In the genomic region with DNA sequence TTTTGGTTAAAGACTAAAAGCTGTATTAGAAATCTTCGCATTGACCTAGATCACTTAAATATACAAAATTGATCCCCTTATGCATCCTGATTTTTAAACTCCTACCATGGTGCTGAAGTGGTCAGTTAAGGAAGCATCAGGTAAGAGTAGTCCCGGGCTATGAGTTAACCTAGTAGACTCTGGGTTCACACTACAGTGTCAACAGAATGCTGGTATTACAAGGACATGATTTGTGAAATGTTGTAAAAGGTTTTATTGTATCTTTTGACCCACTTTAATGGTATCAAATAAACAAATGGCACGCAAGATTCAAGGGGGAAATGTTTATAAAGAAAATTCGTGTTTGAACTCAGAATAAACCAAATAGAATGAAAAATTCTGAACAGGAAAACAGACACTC, we compare ENCODE assay signal across 18 cellular contexts. TPM values are rescaled to one million over a fixed set of nuclear protein-coding genes. Genes with fewer than 3 reads are reported as not detected.
DNase-seq lines count a peak whose midpoint lies in the region; FAIRE-seq and TF ChIP-seq lines count a peak whose summit lies in the region.
"Had no signal": no experiment of that assay in that cellular context is flagged by ENCODE, and none has a peak within 500 bp of the region (broad histone marks: within the 10 kb centered on the region; RNA-seq: fewer than 3 reads in every experiment).

No MANE protein-coding gene starts in this region.

- peaks cover 15% of the 10 kb centered on the region for H3K4me1 Mint-ChIP-seq in T-helper 1 cell treated with Interleukin-12 subunit alpha and Interleukin-12 subunit beta and Interleukin-4 antibody, amounts not matched to agents 30 μg/mL and 1 μg/mL, for 36 hours (ENCODE audit: low read depth)
- H3K4me1 Mint-ChIP-seq in osteocyte (ENCODE audit: unreplicated experiment) = peaks cover 51% of the 10 kb centered on the region

- H3K27ac ChIP-seq in SJSA1 (peak overlapping the region; percentile 89), endothelial cell of umbilical vein (ENCODE audit: insufficient read depth, low read depth, low read length) (peak overlapping the region; percentile 76)
- H3K27ac ChIP-seq: 22Rv1, parathyroid adenoma had no signal

- TF ChIP-seq POLR2A in endothelial cell of umbilical vein (IDR thresholded peaks at IDR 0.05; ENCODE audit: low read depth, low read length) = no peak

- DNase-seq in T-helper 1 cell (no peak), SJSA1 (ENCODE audit: low read depth in 1 of 2, low spot score in 2 of 2) (no peak), endothelial cell of umbilical vein (ENCODE audit: low read depth, low spot score) (no peak), osteocyte (ENCODE audit: extremely low spot score, unreplicated experiment) (no peak), KBM-7 (no peak), NCI-H1417 (lab: John Stamatoyannopoulos, UW) (no peak), MG63 (no peak)
- DNase-seq: activated CD8-positive, alpha-beta memory T cell treated with anti-CD3 and anti-CD28 coated beads, Interleukin-2, amount 50 U/mL, for 48 hours; DND-41; effector CD4-positive, alpha-beta T cell; hippocampal formation had no signal

- H3K4me3 ChIP-seq in SJSA1 (no peak overlapping the region), endothelial cell of umbilical vein (replicated peaks in 1 of 3; ENCODE audit: insufficient read depth in 1 of 3, low read depth in 1 of 3, low read length in 3 of 3) (no peak overlapping the region), MG63 (no peak overlapping the region)
- H3K4me3 ChIP-seq: tibial nerve had no signal

- peaks cover 4% of the 10 kb centered on the region for H3K36me3 Mint-ChIP-seq in T-helper 1 cell treated with Interleukin-12 subunit alpha and Interleukin-12 subunit beta and Interleukin-4 antibody, amounts not matched to agents 30 μg/mL and 1 μg/mL, for 36 hours (ENCODE audit: low read depth)
- no peaks in the 10 kb centered on the region for H3K36me3 Mint-ChIP-seq in osteocyte (ENCODE audit: unreplicated experiment)
- H3K36me3 Mint-ChIP-seq: activated naive CD4-positive, alpha-beta T cell treated with anti-CD3 and anti-CD28 coated beads, Interleukin-2, amount 50 U/mL, for 24 hours; WTC11 had no signal

- intact Hi-C loops in endothelial cell of umbilical vein (cut with micrococcal nuclease) = loop anchor here (1.0 to 10.0 kb wide), 3 partner anchors 101 to 1257 kb away; no protein-coding TSS in a partner anchor

- POLR2A ChIA-PET in endothelial cell of umbilical vein (lab: Charles Lee) = no interaction called here

- peak; percentile 31 for FAIRE-seq in endothelial cell of umbilical vein (lab: Jason Lieb, UNC)

- no peaks in the 10 kb centered on the region for H3K36me3 ChIP-seq in SJSA1
- no peaks in the 10 kb centered on the region for H3K36me3 ChIP-seq in endothelial cell of umbilical vein (ENCODE audit: control insufficient read depth in 2 of 2, extremely low read depth in 1 of 2, insufficient read depth in 2 of 2, low read length in 2 of 2)
- H3K36me3 ChIP-seq in MG63 = no peaks in the 10 kb centered on the region; the same call in 1 of the 2 replicates
- H3K36me3 ChIP-seq: tibial nerve had no signal

- H4K20me1 ChIP-seq in endothelial cell of umbilical vein (replicated peaks; ENCODE audit: control insufficient read depth, extremely low read depth, insufficient read depth, low read length) = no peaks in the 10 kb centered on the region

- H3K9me1 ChIP-seq in endothelial cell of umbilical vein (replicated peaks; ENCODE audit: control insufficient read depth, extremely low read depth, insufficient read depth, low read length) = no peaks in the 10 kb centered on the region

- TSS peak; percentile 94 for BruUV-seq in endothelial cell of umbilical vein (replicated peaks; lab: Mats Ljungman, UMichigan)

- H3K4me2 ChIP-seq in endothelial cell of umbilical vein (ENCODE audit: insufficient read depth, low read length) = peak overlapping the region; percentile 83

- dilution Hi-C loops in endothelial cell of umbilical vein (cut with MboI; ENCODE audit: extremely low pct_ligation_motif_present, low sequenced_read_pairs) = no loop called here

- H3K9me3 Mint-ChIP-seq in T-helper 1 cell treated with Interleukin-12 subunit alpha and Interleukin-12 subunit beta and Interleukin-4 antibody, amounts not matched to agents 30 μg/mL and 1 μg/mL, for 36 hours = no peaks in the 10 kb centered on the region
- no peaks in the 10 kb centered on the region for H3K9me3 Mint-ChIP-seq in osteocyte (ENCODE audit: unreplicated experiment)
- H3K9me3 Mint-ChIP-seq: activated naive CD4-positive, alpha-beta T cell treated with anti-CD3 and anti-CD28 coated beads, Interleukin-2, amount 50 U/mL, for 24 hours; CD14-positive monocyte; WTC11 had no signal

- no peaks in the 10 kb centered on the region for H3K79me2 ChIP-seq in endothelial cell of umbilical vein (ENCODE audit: control insufficient read depth, insufficient read depth, low read length)
- H3K79me2 ChIP-seq: parathyroid adenoma had no signal

- peak overlapping the region; percentile 19 for H3K4me3 Mint-ChIP-seq in T-helper 1 cell treated with Interleukin-12 subunit alpha and Interleukin-12 subunit beta and Interleukin-4 antibody, amounts not matched to agents 30 μg/mL and 1 μg/mL, for 36 hours
- H3K4me3 Mint-ChIP-seq in osteocyte (ENCODE audit: unreplicated experiment) = no peak overlapping the region
- H3K4me3 Mint-ChIP-seq: activated naive CD4-positive, alpha-beta T cell treated with anti-CD3 and anti-CD28 coated beads, Interleukin-2, amount 50 U/mL, for 24 hours; CD14-positive monocyte; WTC11 had no signal

- no peak overlapping the region for H2AFZ ChIP-seq in endothelial cell of umbilical vein (ENCODE audit: low read depth, low read length)
- H2AFZ ChIP-seq: parathyroid adenoma had no signal

- TF ChIP-seq CTCF in endothelial cell of umbilical vein (IDR thresholded peaks at IDR 0.05; ENCODE audit: extremely low read depth in 1 of 2, insufficient read depth in 1 of 2, low read depth in 1 of 2, low read length in 2 of 2) (no peak), osteocyte (IDR thresholded peaks at IDR 0.05) (no peak)

- no peak overlapping the region for H3K27ac Mint-ChIP-seq in T-helper 1 cell treated with Interleukin-12 subunit alpha and Interleukin-12 subunit beta and Interleukin-4 antibody, amounts not matched to agents 30 μg/mL and 1 μg/mL, for 36 hours
- H3K27ac Mint-ChIP-seq in osteocyte (ENCODE audit: unreplicated experiment) = peak overlapping the region; percentile 88
- H3K27ac Mint-ChIP-seq: activated naive CD4-positive, alpha-beta T cell treated with anti-CD3 and anti-CD28 coated beads, Interleukin-2, amount 50 U/mL, for 24 hours; CD14-positive monocyte; WTC11 had no signal

- H3K9ac ChIP-seq in endothelial cell of umbilical vein (replicated peaks; ENCODE audit: extremely low read depth, insufficient read depth, low read length) = peak overlapping the region; percentile 56
- H3K9ac ChIP-seq: parathyroid adenoma had no signal

- in situ Hi-C loops in KBM-7 (cut with MboI; ENCODE audit: low pct_unique_long_range_greater_than_20kb, low sequenced_read_pairs) = no loop called here

- H3K27me3 ChIP-seq in SJSA1 (replicated peaks) (no peaks in the 10 kb centered on the region), endothelial cell of umbilical vein (ENCODE audit: control insufficient read depth in 2 of 2, insufficient read depth in 2 of 2, low read length in 2 of 2) (no peaks in the 10 kb centered on the region), MG63 (no peaks in the 10 kb centered on the region)
- H3K27me3 ChIP-seq: tibial nerve had no signal

- no peaks in the 10 kb centered on the region for H3K27me3 Mint-ChIP-seq in T-helper 1 cell treated with Interleukin-12 subunit alpha and Interleukin-12 subunit beta and Interleukin-4 antibody, amounts not matched to agents 30 μg/mL and 1 μg/mL, for 36 hours (ENCODE audit: low read depth)
- no peaks in the 10 kb centered on the region for H3K27me3 Mint-ChIP-seq in osteocyte (ENCODE audit: unreplicated experiment)
- H3K27me3 Mint-ChIP-seq: activated naive CD4-positive, alpha-beta T cell treated with anti-CD3 and anti-CD28 coated beads, Interleukin-2, amount 50 U/mL, for 24 hours had no signal

- CTCF ChIA-PET in endothelial cell of umbilical vein (lab: Charles Lee) = interaction anchor here (0.8 to 2.5 kb wide), 12 partner anchors 9 to 335 kb away, joined by 3 to 21 read pairs (median 4); no protein-coding TSS in a partner anchor

- H3K9me3 ChIP-seq in SJSA1 (replicated peaks) (no peaks in the 10 kb centered on the region), endothelial cell of umbilical vein (replicated peaks; ENCODE audit: control insufficient read depth, insufficient read depth, low read length) (no peaks in the 10 kb centered on the region), MG63 (no peaks in the 10 kb centered on the region)
- H3K9me3 ChIP-seq: tibial nerve had no signal

- H3K4me1 ChIP-seq in SJSA1 (replicated peaks) (peaks cover 50% of the 10 kb centered on the region), endothelial cell of umbilical vein (ENCODE audit: control insufficient read depth, extremely low read depth, insufficient read depth, low read length) (peaks cover 21% of the 10 kb centered on the region)
- H3K4me1 ChIP-seq: parathyroid adenoma had no signal

TF ChIP-seq in endothelial cell of umbilical vein, 7 proteins besides CTCF, POLR2A, EP300 and RAD21 (continues in another document):
- TF ChIP-seq JUN (IDR thresholded peaks at IDR 0.05; ENCODE audit: borderline replicate concordance, insufficient read depth, insufficient read length, low read depth) (no peak), FOS (IDR thresholded peaks at IDR 0.05; ENCODE audit: borderline replicate concordance, insufficient read depth, low read length) (no peak), EZH2 (IDR thresholded peaks at IDR 0.05; ENCODE audit: borderline replicate concordance, low read depth, low read length, severe bottlenecking) (no peak), GATA2 (IDR thresholded peaks at IDR 0.05; ENCODE audit: insufficient read depth, insufficient read length, low read depth, low read length) (no peak), POLR2AphosphoS5 (IDR thresholded peaks at IDR 0.05; ENCODE audit: insufficient read depth, low read depth, low read length) (no peak)
- TF ChIP-seq, protein P1, sequence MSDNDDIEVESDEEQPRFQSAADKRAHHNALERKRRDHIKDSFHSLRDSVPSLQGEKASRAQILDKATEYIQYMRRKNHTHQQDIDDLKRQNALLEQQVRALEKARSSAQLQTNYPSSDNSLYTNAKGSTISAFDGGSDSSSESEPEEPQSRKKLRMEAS (IDR thresholded peaks at IDR 0.05; ENCODE audit: insufficient read depth, insufficient read length) = no peak

RNA-seq across cellular contexts. Expression of gene RTKN2, which starts 36.8 kb away (rescaled TPM):
- 3.3 and 6.5 TPM in 2 replicates for total RNA-seq in SJSA1 (2014; rRNA removed; shearing (Covaris generic))
- total RNA-seq in endothelial cell of umbilical vein (4.8 and 5.5 TPM in 2 replicates), osteocyte (1.9 and 2.4 TPM in 2 replicates)
- polyA plus RNA-seq in endothelial cell of umbilical vein = 0.48 and 0.65 TPM in 2 replicates
- polyA plus RNA-seq in endothelial cell of umbilical vein (2011; cell fraction: cytosol; rRNA removed) = 0.78 and 0.83 TPM in 2 replicates
- polyA plus RNA-seq in endothelial cell of umbilical vein (2011; cell fraction: nucleus; rRNA removed) = 1.6 and 2.5 TPM in 2 replicates
- 0.27 and 0.67 TPM in 2 replicates for polyA plus RNA-seq in endothelial cell of umbilical vein (2012)
- 1.2 and 1.5 TPM in 2 replicates for polyA minus RNA-seq in endothelial cell of umbilical vein
- 1.1 TPM for polyA minus RNA-seq in endothelial cell of umbilical vein (2011; cell fraction: cytosol; rRNA and poly(A)+ RNA removed)
- polyA minus RNA-seq in endothelial cell of umbilical vein (2011; cell fraction: nucleus; rRNA and poly(A)+ RNA removed) = 2.7 and 5.2 TPM in 2 replicates
- 1.3 and 2.7 TPM in 2 replicates for total RNA-seq in MG63 (2014; rRNA removed; shearing (Covaris generic); ENCODE audit: low replicate concordance)
